In the genomic region with DNA sequence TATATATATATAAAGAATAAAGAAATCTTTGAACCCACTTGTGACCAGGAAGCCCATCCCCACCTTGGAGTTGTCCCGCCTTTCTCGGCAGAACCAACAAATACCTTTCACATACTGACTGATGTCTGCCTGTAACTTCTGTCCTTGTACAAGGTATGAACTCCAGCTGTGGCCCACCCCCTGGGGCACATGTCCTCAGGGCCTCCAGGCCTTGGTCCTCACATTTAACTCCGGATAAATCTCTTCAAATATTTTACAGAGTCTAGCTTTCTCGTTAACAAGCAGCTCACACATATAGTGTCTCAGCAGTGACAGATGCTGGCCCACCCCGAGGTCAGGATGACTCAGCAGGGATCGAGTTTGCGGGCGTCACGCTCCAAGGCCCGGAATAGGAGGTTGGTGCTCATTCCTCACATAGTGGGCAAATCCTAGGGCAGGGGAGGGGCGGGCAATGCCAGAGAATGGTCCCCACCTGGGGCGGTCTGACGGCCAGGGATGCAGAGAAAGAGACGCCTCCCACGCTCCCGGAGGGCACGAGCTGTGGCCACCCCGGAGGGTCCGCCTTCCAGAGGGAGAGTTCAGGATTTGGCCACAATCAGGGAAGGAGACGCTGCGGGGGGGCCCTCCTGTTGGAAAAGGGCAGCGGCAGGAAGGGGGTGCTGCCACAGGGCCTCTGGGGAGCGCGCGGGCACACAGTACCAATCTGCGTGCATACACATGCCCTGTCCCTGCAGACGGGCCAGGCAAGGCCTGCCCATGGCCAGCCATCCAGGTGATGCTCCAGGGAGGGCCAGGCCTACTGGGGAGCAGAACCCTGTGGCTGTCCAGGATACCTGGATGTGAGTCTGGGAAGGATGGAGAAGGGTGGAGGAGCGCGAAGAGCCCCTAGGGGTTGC, we compare ENCODE assay signal across 8 cellular contexts.
DNase-seq lines count a peak whose midpoint lies in the region; ATAC-seq, FAIRE-seq and TF ChIP-seq lines count a peak whose summit lies in the region.
"Not testable (repeated sequence)": the region's sequence is repeated elsewhere in the genome, so short reads cannot be mapped to it uniquely, and the experiment has no call there.

No MANE protein-coding gene starts in this region.

- peaks cover 62% of the 10 kb centered on the region for H3K4me1 Mint-ChIP-seq in activated CD4-positive, alpha-beta T cell treated with anti-CD3 and anti-CD28 coated beads, Interleukin-2, amount 10 ng/mL, durations not matched to agents 24 days and 14 days

- H3K4me3 ChIP-seq in K562; fibroblast of lung (replicated peaks in 1 of 4; ENCODE audit: control extremely low read depth in 1 of 4, insufficient read depth in 1 of 4, low read depth in 3 of 4, low read length in 4 of 4); transverse colon: not testable (repeated sequence)

- peak overlapping the region; percentile 69 for H3K27ac Mint-ChIP-seq in activated CD4-positive, alpha-beta T cell treated with anti-CD3 and anti-CD28 coated beads, Interleukin-2, amount 10 ng/mL, durations not matched to agents 24 days and 14 days

- intact Hi-C loops in activated CD4-positive, alpha-beta T cell treated with anti-CD3 and anti-CD28 coated beads, Interleukin-2, amount 10 ng/mL, durations not matched to agents 24 days and 14 days (cut with micrococcal nuclease); K562 (cut with micrococcal nuclease); posterior cingulate gyrus (cut with DNase I); transverse colon (cut with DNase I; ENCODE audit: low total_unique reads): not testable (repeated sequence)

- WGBS in K562 (ENCODE audit: insufficient coverage, low coverage, missing lambda C conversion rate), result 55% methylated on average over 20 of the region's 29 CpGs
- WGBS in transverse colon (ENCODE audit: low coverage in 1 of 2), 2 donors, result 32 to 62% methylated on average over 9 to 29 of the region's 29 CpGs

- not testable (repeated sequence) for TF ChIP-seq EP300 in K562 (IDR thresholded peaks at IDR 0.05; ENCODE audit: low read length); transverse colon (IDR thresholded peaks at IDR 0.05; ENCODE audit: low read depth)

- peaks cover 96% of the 10 kb centered on the region for H3K79me2 ChIP-seq in K562 (ENCODE audit: control insufficient read depth, insufficient read depth, low read length)
- H3K79me2 ChIP-seq in fibroblast of lung (ENCODE audit: control insufficient read depth, insufficient read depth, low read length), result peaks cover 92% of the 10 kb centered on the region

- H3K27me3 Mint-ChIP-seq in activated CD4-positive, alpha-beta T cell treated with anti-CD3 and anti-CD28 coated beads, Interleukin-2, amount 10 ng/mL, durations not matched to agents 24 days and 14 days, result not testable (repeated sequence)

- H4K20me1 ChIP-seq in K562 (replicated peaks; ENCODE audit: control insufficient read depth, insufficient read depth, low read length), result peaks cover 56% of the 10 kb centered on the region
- not testable (repeated sequence) for H4K20me1 ChIP-seq in fibroblast of lung (ENCODE audit: control insufficient read depth, extremely low read depth, insufficient read depth, low read length)

- CTCF ChIA-PET in K562 (lab: Yijun Ruan, JAX; ENCODE audit: low intra/inter-chr PET ratio), result not testable (repeated sequence)

- not testable (repeated sequence) for H3K4me3 Mint-ChIP-seq in activated CD4-positive, alpha-beta T cell treated with anti-CD3 and anti-CD28 coated beads, Interleukin-2, amount 10 ng/mL, durations not matched to agents 24 days and 14 days

- not testable (repeated sequence) for H3K9me3 ChIP-seq in K562 (replicated peaks; ENCODE audit: control insufficient read depth, insufficient read depth, low read depth, low read length); fibroblast of lung (ENCODE audit: control insufficient read depth, insufficient read depth, low read depth, low read length); transverse colon

- H3K27me3 ChIP-seq in K562 (ENCODE audit: control insufficient read depth in 2 of 2, insufficient read depth in 2 of 2, low read length in 2 of 2); fibroblast of lung (ENCODE audit: control insufficient read depth, insufficient read depth, low read length); transverse colon: not testable (repeated sequence)

- not testable (repeated sequence) for H2AFZ ChIP-seq in K562 (ENCODE audit: low read depth, low read length); fibroblast of lung (ENCODE audit: low read length)

- peaks cover 12 to 57% of the 10 kb centered on the region in 2 experiments for H3K4me1 ChIP-seq in K562 (replicated peaks in 1 of 2; ENCODE audit: control insufficient read depth in 2 of 2, insufficient read depth in 2 of 2, low read length in 2 of 2)
- H3K4me1 ChIP-seq in fibroblast of lung (ENCODE audit: control insufficient read depth, extremely low read depth, insufficient read depth, low read length), result peaks cover 20% of the 10 kb centered on the region
- H3K4me1 ChIP-seq in transverse colon, result peaks cover 72 to 100% (median 80%) of the 10 kb centered on the region in 4 donors

- H3K9me1 ChIP-seq in K562 (ENCODE audit: control insufficient read depth, insufficient read depth, low read length), result not testable (repeated sequence)

- peak; percentile 76 for ATAC-seq in K562

- H3K36me3 Mint-ChIP-seq in activated CD4-positive, alpha-beta T cell treated with anti-CD3 and anti-CD28 coated beads, Interleukin-2, amount 10 ng/mL, durations not matched to agents 24 days and 14 days (ENCODE audit: low read depth), result peaks cover 58% of the 10 kb centered on the region

- H3K9ac ChIP-seq in K562 (ENCODE audit: insufficient read depth in 1 of 2, low read depth in 2 of 2, low read length in 2 of 2), result peak overlapping the region in 1 of 2 experiments; percentile 76; a peak in 2 of 4 replicates
- H3K9ac ChIP-seq in fibroblast of lung (ENCODE audit: insufficient read depth, low read length), result not testable (repeated sequence)

- in situ Hi-C loops in K562 (cut with MboI); transverse colon (cut with MboI; ENCODE audit: low pct_ligation_motif_present in 1 of 4, low pct_unique_long_range_greater_than_20kb in 1 of 4, low sequenced_read_pairs in 3 of 4): not testable (repeated sequence)

- peaks cover 78% of the 10 kb centered on the region; the same call in 2 of the 3 replicates for H3K36me3 ChIP-seq in K562 (ENCODE audit: control insufficient read depth, insufficient read depth, low read length)
- H3K36me3 ChIP-seq in fibroblast of lung (ENCODE audit: control insufficient read depth, insufficient read depth, low read length); transverse colon: not testable (repeated sequence)

- not testable (repeated sequence) for TF ChIP-seq POLR2A in K562 (conservative IDR thresholded peaks at IDR 0.05); transverse colon (IDR thresholded peaks at IDR 0.05)

- H3K27ac ChIP-seq in K562 (ENCODE audit: extremely low read depth, low read depth, low read length), result peak overlapping the region; percentile 44; the same call in 2 of the 3 replicates
- peak overlapping the region; percentile 76 for H3K27ac ChIP-seq in fibroblast of lung (ENCODE audit: insufficient read depth, low read length)
- H3K27ac ChIP-seq in transverse colon, result peak overlapping the region; percentile 70 to 99 (median 93)

- BruUV-seq in K562 (replicated peaks; lab: Mats Ljungman, UMichigan), result not testable (repeated sequence)

- not testable (repeated sequence) for TF ChIP-seq CTCF in K562 (IDR thresholded peaks at IDR 0.05 in 2 of 3, conservative IDR thresholded peaks at IDR 0.05 in 1 of 3; ENCODE audit: insufficient read depth in 2 of 3, low read depth in 1 of 3, low read length in 3 of 3); fibroblast of lung (conservative IDR thresholded peaks at IDR 0.05 in 1 of 2, IDR thresholded peaks at IDR 0.05 in 1 of 2; ENCODE audit: low read depth in 1 of 2, low read length in 2 of 2); transverse colon (IDR thresholded peaks at IDR 0.05)

- peak; percentile 89 for FAIRE-seq in K562 (lab: Jason Lieb, UNC)

- not testable (repeated sequence) for H3K4me2 ChIP-seq in K562 (ENCODE audit: insufficient read depth, low read length)
- peak overlapping the region; percentile 35 for H3K4me2 ChIP-seq in fibroblast of lung (ENCODE audit: extremely low read depth, insufficient read depth, low read length)

- TF ChIP-seq RAD21 in K562 (CRISPR knock-in tag; conservative IDR thresholded peaks at IDR 0.05 in 1 of 2, IDR thresholded peaks at IDR 0.05 in 1 of 2), result not testable (repeated sequence)

- POLR2A ChIA-PET in K562 (lab: Yijun Ruan, JAX), result not testable (repeated sequence)

- peak; percentile 21 for DNase-seq in DMS79 treated with DMSO at 0.1 percent for 48 hours (lab: John Stamatoyannopoulos, UW)
- peak; percentile 62 for DNase-seq in NCI-H226
- peak; percentile 64 for DNase-seq in activated CD4-positive, alpha-beta T cell treated with anti-CD3 and anti-CD28 coated beads, Interleukin-2, amount 10 ng/mL, durations not matched to agents 24 days and 14 days
- DNase-seq in K562 (ENCODE audit: extremely low read depth in 1 of 4, low spot score in 3 of 4), result peak in 1 of 4 experiments; percentile 42
- DNase-seq in fibroblast of lung (ENCODE audit: low read depth in 2 of 2), result peak; percentile 53 to 75
- peak; percentile 88 for DNase-seq in left kidney (ENCODE audit: low read depth, low spot score)
- DNase-seq in posterior cingulate gyrus, result peak in 8 of 10 donors; percentile 28 to 94 (median 53)
- DNase-seq in transverse colon, result peak; percentile 51

- H3K9me3 Mint-ChIP-seq in activated CD4-positive, alpha-beta T cell treated with anti-CD3 and anti-CD28 coated beads, Interleukin-2, amount 10 ng/mL, durations not matched to agents 24 days and 14 days, result not testable (repeated sequence)

TF ChIP-seq in K562, 482 proteins besides CTCF, POLR2A, EP300 and RAD21 (continues in another document):
- TF ChIP-seq ZNF316 (IDR thresholded peaks at IDR 0.05), result peak; percentile 88
- TF ChIP-seq, protein P1, sequence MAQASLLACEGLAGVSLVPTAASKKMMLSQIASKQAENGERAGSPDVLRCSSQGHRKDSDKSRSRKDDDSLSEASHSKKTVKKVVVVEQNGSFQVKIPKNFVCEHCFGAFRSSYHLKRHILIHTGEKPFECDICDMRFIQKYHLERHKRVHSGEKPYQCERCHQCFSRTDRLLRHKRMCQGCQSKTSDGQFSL (CRISPR knock-in tag; IDR thresholded peaks at IDR 0.05), result 0 out of 2 replicates have a peak, but pooled peaks have one; percentile 45
- TF ChIP-seq, protein P1 (tag; IDR thresholded peaks at IDR 0.05), result not testable (repeated sequence)
